15 cellular contexts compared by ENCODE assay signal in genomic region chr12:105036937-105037649, GRCh38. TPM values are rescaled to one million over a fixed set of nuclear protein-coding genes. Genes with fewer than 3 reads are reported as not detected.
DNase-seq lines count a peak whose midpoint lies in the region; ATAC-seq and TF ChIP-seq lines count a peak whose summit lies in the region.
"Had no signal": no experiment of that assay in that cellular context is flagged by ENCODE, and none has a peak within 500 bp of the region (broad histone marks: within the 10 kb centered on the region; RNA-seq: fewer than 3 reads in every experiment).

No MANE protein-coding gene starts in this region.

- H3K4me3 Mint-ChIP-seq in activated T-cell treated with anti-CD3 and anti-CD28 coated beads, Interleukin-2, amount 50 U/mL, for 4 hours = no peak overlapping the region
- peak overlapping the region; percentile 5 for H3K4me3 Mint-ChIP-seq in central memory CD8-positive, alpha-beta T cell
- H3K4me3 Mint-ChIP-seq in stimulated activated naive CD8-positive, alpha-beta T cell treated with anti-CD3 and anti-CD28 coated beads, Interleukin-15, amount 100 ng/mL, for 72 hours = peak overlapping the region; percentile 10 to 40

- peaks cover 2% of the 10 kb centered on the region for H3K36me3 Mint-ChIP-seq in activated T-cell treated with anti-CD3 and anti-CD28 coated beads, Interleukin-2, amount 50 U/mL, for 4 hours (ENCODE audit: insufficient read depth)
- peaks cover 4% of the 10 kb centered on the region for H3K36me3 Mint-ChIP-seq in central memory CD8-positive, alpha-beta T cell (ENCODE audit: insufficient read depth)

- peaks cover 38% of the 10 kb centered on the region for H3K4me1 Mint-ChIP-seq in activated T-cell treated with anti-CD3 and anti-CD28 coated beads, Interleukin-2, amount 50 U/mL, for 4 hours (ENCODE audit: low read depth)
- H3K4me1 Mint-ChIP-seq in central memory CD8-positive, alpha-beta T cell = peaks cover 6% of the 10 kb centered on the region
- peaks cover 46% of the 10 kb centered on the region for H3K4me1 Mint-ChIP-seq in stimulated activated naive CD8-positive, alpha-beta T cell treated with anti-CD3 and anti-CD28 coated beads, Interleukin-15, amount 100 ng/mL, for 72 hours

- H2AFZ ChIP-seq in PC-9 = no peak overlapping the region

- H3K9me3 Mint-ChIP-seq in activated T-cell treated with anti-CD3 and anti-CD28 coated beads, Interleukin-2, amount 50 U/mL, for 4 hours = no peaks in the 10 kb centered on the region
- H3K9me3 Mint-ChIP-seq in central memory CD8-positive, alpha-beta T cell = no peaks in the 10 kb centered on the region
- H3K9me3 Mint-ChIP-seq in stimulated activated naive CD8-positive, alpha-beta T cell treated with anti-CD3 and anti-CD28 coated beads, Interleukin-15, amount 100 ng/mL, for 72 hours = no peaks in the 10 kb centered on the region

- BruUV-seq in PC-9 (replicated peaks; lab: Mats Ljungman, UMichigan) = no TSS peak

- no peaks in the 10 kb centered on the region for H3K36me3 ChIP-seq in PC-9 (ENCODE audit: low read depth)
- H3K36me3 ChIP-seq: adrenal gland had no signal

- intact Hi-C loops in PC-9 (cut with micrococcal nuclease; ENCODE audit: unreplicated experiment) = no loop called here

- H3K4me3 ChIP-seq in PC-9 = no peak overlapping the region
- H3K4me3 ChIP-seq: adrenal gland had no signal

- H3K79me2 ChIP-seq in PC-9 (ENCODE audit: low read depth) = no peaks in the 10 kb centered on the region

- no peak overlapping the region for H3K27ac ChIP-seq in PC-9
- H3K27ac ChIP-seq: adrenal gland had no signal

- no peak for DNase-seq in activated T-cell treated with anti-CD3 and anti-CD28 coated beads, Interleukin-2, amount 50 U/mL, for 4 hours
- DNase-seq in activated T-cell treated with anti-CD3 and anti-CD28 coated beads for 4 hours (no peak), PC-9 (no peak), ecto neural progenitor cell (ENCODE audit: low spot score) (no peak)
- no peak for DNase-seq in central memory CD8-positive, alpha-beta T cell (ENCODE audit: low spot score in 2 of 2)
- no peak for DNase-seq in stimulated activated naive CD8-positive, alpha-beta T cell treated with anti-CD3 and anti-CD28 coated beads, Interleukin-15, amount 100 ng/mL, for 72 hours
- DNase-seq: adrenal gland, EL, foreskin melanocyte, islet precursor cell, NCI-H1694, posterior cingulate gyrus had no signal

- CTCF ChIA-PET in PC-9 (lab: Charles Lee) = interaction anchor here (0.6 kb wide), 1 partner anchor 928 kb away, joined by 3 read pairs; no protein-coding TSS in a partner anchor

- no peaks in the 10 kb centered on the region for H3K9me2 ChIP-seq in PC-9 (ENCODE audit: insufficient read depth)

- peaks cover 6% of the 10 kb centered on the region; the same call in 1 of the 2 replicates for H3F3A ChIP-seq in PC-9 (ENCODE audit: insufficient read depth, low read depth)

- H3K27me3 ChIP-seq in PC-9 (ENCODE audit: insufficient read depth, low read depth) = no peaks in the 10 kb centered on the region
- H3K27me3 ChIP-seq: adrenal gland had no signal

- H3K4me2 ChIP-seq in PC-9 = peak overlapping the region; percentile 27; the same call in 1 of the 2 replicates

- H3K4me1 ChIP-seq in PC-9 (replicated peaks; ENCODE audit: insufficient read depth) = peaks cover 13% of the 10 kb centered on the region
- H3K4me1 ChIP-seq: adrenal gland had no signal

- no peaks in the 10 kb centered on the region for H3K27me3 Mint-ChIP-seq in activated T-cell treated with anti-CD3 and anti-CD28 coated beads, Interleukin-2, amount 50 U/mL, for 4 hours (ENCODE audit: low read depth)
- no peaks in the 10 kb centered on the region for H3K27me3 Mint-ChIP-seq in central memory CD8-positive, alpha-beta T cell
- no peaks in the 10 kb centered on the region for H3K27me3 Mint-ChIP-seq in stimulated activated naive CD8-positive, alpha-beta T cell treated with anti-CD3 and anti-CD28 coated beads, Interleukin-15, amount 100 ng/mL, for 72 hours

- POLR2A ChIA-PET in PC-9 (lab: Charles Lee; ENCODE audit: unreplicated experiment) = no interaction called here

- no peaks in the 10 kb centered on the region for H3K9me3 ChIP-seq in PC-9 (ENCODE audit: insufficient read depth, low read depth)
- H3K9me3 ChIP-seq: adrenal gland had no signal

- no peak for TF ChIP-seq CTCF in PC-9 (conservative IDR thresholded peaks at IDR 0.05)

- ATAC-seq in activated T-cell treated with anti-CD3 and anti-CD28 coated beads, Interleukin-2, amount 50 U/mL, for 4 hours = peak; percentile 45 to 53
- ATAC-seq in central memory CD8-positive, alpha-beta T cell (replicated peaks; ENCODE audit: extremely low read depth, poor library complexity, severe bottlenecking) = no peak
- ATAC-seq in stimulated activated naive CD8-positive, alpha-beta T cell treated with anti-CD3 and anti-CD28 coated beads, Interleukin-15, amount 100 ng/mL, for 72 hours = peak; percentile 66
- no peak for ATAC-seq in HG03135 (IDR thresholded peaks at IDR 0.05; ENCODE audit: unreplicated experiment)
- no peak for ATAC-seq in HG02571 (IDR thresholded peaks at IDR 0.05; ENCODE audit: unreplicated experiment)
- ATAC-seq: SK-N-SH treated with all-trans-retinoic acid at 6 μM for 48 hours had no signal

- no peaks in the 10 kb centered on the region for H4K20me1 ChIP-seq in PC-9 (ENCODE audit: insufficient read depth)

- H3K27ac Mint-ChIP-seq in central memory CD8-positive, alpha-beta T cell (ENCODE audit: low read depth) = no peak overlapping the region
- H3K27ac Mint-ChIP-seq in stimulated activated naive CD8-positive, alpha-beta T cell treated with anti-CD3 and anti-CD28 coated beads, Interleukin-15, amount 100 ng/mL, for 72 hours = peak overlapping the region; percentile 72 to 95

RNA-seq across cellular contexts. Expression of gene ALDH1L2, which starts 47.2 kb away (rescaled TPM):
- under 1 TPM; 0.29 to 0.81 (median 0.35) TPM for total RNA-seq in activated T-cell treated with anti-CD3 and anti-CD28 coated beads, Interleukin-2, amount 50 U/mL, for 4 hours
- 2.2 and 5.0 TPM in 2 replicates for total RNA-seq in PC-9 (2021)

RNA-seq across cellular contexts. Expression of gene NOPCHAP1, which starts 51.0 kb away (rescaled TPM):
- total RNA-seq in activated T-cell treated with anti-CD3 and anti-CD28 coated beads, Interleukin-2, amount 50 U/mL, for 4 hours = 10 to 100 TPM; 36.8 to 39.0 (median 38.8) TPM
- 20.1 and 21.7 TPM in 2 replicates for total RNA-seq in PC-9 (2021)

Comparison
In these comparisons a context has a peak if more than half of its experiments do, and no peak if none do; other contexts are left out.
1. ATAC-seq: peak in activated T-cell treated with anti-CD3 and anti-CD28 coated beads, Interleukin-2, amount 50 U/mL, for 4 hours (2 of 2) and stimulated activated naive CD8-positive, alpha-beta T cell treated with anti-CD3 and anti-CD28 coated beads, Interleukin-15, amount 100 ng/mL, for 72 hours (single experiment); none in central memory CD8-positive, alpha-beta T cell (single experiment), HG03135 (single experiment) and HG02571 (single experiment).